1 cellular context compared by ENCODE assay signal in genomic region chr9:19470981-19471650, GRCh38.
TF ChIP-seq lines count a peak whose summit lies in the region.

No MANE protein-coding gene starts in this region.

TF ChIP-seq in IMR-90, 13 proteins besides CTCF, POLR2A, EP300 and RAD21 (continued from another document):
- TF ChIP-seq USF2 (IDR thresholded peaks at IDR 0.05; ENCODE audit: low read depth, low read length), result no peak
- no peak for TF ChIP-seq FOS (IDR thresholded peaks at IDR 0.05; ENCODE audit: low read depth, low read length)
- no peak for TF ChIP-seq RFX5 (IDR thresholded peaks at IDR 0.05; ENCODE audit: low read depth, low read length)
- TF ChIP-seq MAZ (IDR thresholded peaks at IDR 0.05; ENCODE audit: borderline replicate concordance, low read depth, low read length), result no peak
- no peak for TF ChIP-seq BHLHE40 (IDR thresholded peaks at IDR 0.05; ENCODE audit: low read depth, low read length)
- no peak for TF ChIP-seq SMC3 (IDR thresholded peaks at IDR 0.05; ENCODE audit: low read depth, low read length)
- no peak for TF ChIP-seq NFE2L2 (IDR thresholded peaks at IDR 0.05; ENCODE audit: low read depth, low read length)
- no peak for TF ChIP-seq RCOR1 (IDR thresholded peaks at IDR 0.05; ENCODE audit: insufficient replicate concordance, low read length)
- no peak for TF ChIP-seq CHD1 (IDR thresholded peaks at IDR 0.05; ENCODE audit: low read depth, low read length)
TF ChIP-seq in IMR-90: peak in this region for 0.
